ENCODE assay signal across 1 cellular context in the genomic region with DNA sequence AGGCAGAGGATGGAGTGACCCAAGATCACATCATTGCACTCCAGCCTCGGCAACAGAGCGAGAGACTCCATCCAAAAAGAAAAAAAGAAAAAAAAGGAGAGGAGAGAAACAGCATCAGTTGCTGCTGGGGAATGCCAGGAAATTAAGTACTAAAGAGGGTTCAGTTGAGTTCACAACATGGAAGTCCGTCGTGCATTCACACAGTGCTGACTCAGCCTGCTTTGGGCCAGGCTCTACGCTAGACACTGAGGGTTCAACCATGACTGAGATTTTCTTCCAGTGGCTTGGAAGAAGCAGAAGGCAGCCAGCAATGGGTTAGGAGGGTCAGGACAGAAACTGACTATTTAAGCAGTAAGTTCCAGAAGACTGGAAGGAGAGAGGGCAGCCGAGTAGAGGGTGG.
TF ChIP-seq lines count a peak whose summit lies in the region.

No MANE protein-coding gene starts in this region.

TF ChIP-seq in WTC11, 78 proteins besides CTCF, POLR2A, EP300 and RAD21 (continued from another document):
- TF ChIP-seq, protein P1, sequence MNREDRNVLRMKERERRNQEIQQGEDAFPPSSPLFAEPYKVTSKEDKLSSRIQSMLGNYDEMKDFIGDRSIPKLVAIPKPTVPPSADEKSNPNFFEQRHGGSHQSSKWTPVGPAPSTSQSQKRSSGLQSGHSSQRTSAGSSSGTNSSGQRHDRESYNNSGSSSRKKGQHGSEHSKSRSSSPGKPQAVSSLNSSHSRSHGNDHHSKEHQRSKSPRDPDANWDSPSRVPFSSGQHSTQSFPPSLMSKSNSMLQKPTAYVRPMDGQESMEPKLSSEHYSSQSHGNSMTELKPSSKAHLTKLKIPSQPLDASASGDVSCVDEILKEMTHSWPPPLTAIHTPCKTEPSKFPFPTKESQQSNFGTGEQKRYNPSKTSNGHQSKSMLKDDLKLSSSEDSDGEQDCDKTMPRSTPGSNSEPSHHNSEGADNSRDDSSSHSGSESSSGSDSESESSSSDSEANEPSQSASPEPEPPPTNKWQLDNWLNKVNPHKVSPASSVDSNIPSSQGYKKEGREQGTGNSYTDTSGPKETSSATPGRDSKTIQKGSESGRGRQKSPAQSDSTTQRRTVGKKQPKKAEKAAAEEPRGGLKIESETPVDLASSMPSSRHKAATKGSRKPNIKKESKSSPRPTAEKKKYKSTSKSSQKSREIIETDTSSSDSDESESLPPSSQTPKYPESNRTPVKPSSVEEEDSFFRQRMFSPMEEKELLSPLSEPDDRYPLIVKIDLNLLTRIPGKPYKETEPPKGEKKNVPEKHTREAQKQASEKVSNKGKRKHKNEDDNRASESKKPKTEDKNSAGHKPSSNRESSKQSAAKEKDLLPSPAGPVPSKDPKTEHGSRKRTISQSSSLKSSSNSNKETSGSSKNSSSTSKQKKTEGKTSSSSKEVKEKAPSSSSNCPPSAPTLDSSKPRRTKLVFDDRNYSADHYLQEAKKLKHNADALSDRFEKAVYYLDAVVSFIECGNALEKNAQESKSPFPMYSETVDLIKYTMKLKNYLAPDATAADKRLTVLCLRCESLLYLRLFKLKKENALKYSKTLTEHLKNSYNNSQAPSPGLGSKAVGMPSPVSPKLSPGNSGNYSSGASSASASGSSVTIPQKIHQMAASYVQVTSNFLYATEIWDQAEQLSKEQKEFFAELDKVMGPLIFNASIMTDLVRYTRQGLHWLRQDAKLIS (CRISPR knock-in tag; IDR thresholded peaks at IDR 0.05; ENCODE audit: borderline replicate concordance) = no peak
- no peak for TF ChIP-seq TEAD1 (CRISPR knock-in tag; IDR thresholded peaks at IDR 0.05)
TF ChIP-seq in WTC11: peak in this region for 0.
